ENCODE assay signal across 8 cellular contexts in the genomic region with DNA sequence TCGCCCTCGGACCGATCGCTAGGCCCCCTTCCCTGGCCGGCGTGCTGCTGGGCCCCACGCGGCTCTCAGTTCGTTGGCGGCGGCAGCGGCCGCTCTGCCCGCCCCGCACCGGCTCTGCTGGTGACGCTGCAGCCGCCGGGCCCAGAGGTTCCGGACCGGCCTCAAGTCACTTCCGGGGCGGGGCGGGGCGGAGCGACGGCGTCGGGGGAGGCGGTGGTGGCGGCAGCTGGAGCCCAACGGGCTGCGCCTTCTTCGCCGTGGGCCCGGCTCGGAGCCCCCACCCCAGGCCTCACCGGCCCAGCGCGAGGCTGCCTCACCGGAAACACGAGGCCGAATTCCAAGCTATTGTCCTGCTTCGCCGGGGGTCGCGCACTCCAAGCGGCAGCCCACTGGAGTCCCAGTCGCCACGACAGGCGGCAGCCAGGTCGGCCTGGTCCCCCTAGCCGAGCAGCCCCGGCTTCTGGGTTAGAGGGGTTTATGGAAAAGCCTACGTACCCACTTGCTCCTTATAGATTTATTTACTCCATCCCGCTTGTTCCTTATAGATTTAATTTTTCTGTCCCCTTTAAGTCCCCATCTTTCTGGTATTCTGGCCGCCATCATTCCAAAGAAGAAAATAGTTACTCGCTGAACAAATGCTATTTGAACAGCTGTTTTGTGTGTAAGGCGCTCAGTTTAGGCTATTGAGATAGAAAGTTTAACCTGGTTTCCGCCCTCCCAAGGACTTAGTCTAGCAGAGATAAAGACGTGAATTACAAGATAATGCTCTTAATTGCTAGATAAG. TPM values are rescaled to one million over a fixed set of nuclear protein-coding genes. Genes with fewer than 3 reads are reported as not detected.
DNase-seq lines count a peak whose midpoint lies in the region; ATAC-seq and TF ChIP-seq lines count a peak whose summit lies in the region.

A gene with protein sequence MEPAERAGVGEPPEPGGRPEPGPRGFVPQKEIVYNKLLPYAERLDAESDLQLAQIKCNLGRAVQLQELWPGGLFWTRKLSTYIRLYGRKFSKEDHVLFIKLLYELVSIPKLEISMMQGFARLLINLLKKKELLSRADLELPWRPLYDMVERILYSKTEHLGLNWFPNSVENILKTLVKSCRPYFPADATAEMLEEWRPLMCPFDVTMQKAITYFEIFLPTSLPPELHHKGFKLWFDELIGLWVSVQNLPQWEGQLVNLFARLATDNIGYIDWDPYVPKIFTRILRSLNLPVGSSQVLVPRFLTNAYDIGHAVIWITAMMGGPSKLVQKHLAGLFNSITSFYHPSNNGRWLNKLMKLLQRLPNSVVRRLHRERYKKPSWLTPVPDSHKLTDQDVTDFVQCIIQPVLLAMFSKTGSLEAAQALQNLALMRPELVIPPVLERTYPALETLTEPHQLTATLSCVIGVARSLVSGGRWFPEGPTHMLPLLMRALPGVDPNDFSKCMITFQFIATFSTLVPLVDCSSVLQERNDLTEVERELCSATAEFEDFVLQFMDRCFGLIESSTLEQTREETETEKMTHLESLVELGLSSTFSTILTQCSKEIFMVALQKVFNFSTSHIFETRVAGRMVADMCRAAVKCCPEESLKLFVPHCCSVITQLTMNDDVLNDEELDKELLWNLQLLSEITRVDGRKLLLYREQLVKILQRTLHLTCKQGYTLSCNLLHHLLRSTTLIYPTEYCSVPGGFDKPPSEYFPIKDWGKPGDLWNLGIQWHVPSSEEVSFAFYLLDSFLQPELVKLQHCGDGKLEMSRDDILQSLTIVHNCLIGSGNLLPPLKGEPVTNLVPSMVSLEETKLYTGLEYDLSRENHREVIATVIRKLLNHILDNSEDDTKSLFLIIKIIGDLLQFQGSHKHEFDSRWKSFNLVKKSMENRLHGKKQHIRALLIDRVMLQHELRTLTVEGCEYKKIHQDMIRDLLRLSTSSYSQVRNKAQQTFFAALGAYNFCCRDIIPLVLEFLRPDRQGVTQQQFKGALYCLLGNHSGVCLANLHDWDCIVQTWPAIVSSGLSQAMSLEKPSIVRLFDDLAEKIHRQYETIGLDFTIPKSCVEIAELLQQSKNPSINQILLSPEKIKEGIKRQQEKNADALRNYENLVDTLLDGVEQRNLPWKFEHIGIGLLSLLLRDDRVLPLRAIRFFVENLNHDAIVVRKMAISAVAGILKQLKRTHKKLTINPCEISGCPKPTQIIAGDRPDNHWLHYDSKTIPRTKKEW (N-terminal part only) (minus strand): TSS at position 96 of the 784 bp plus-strand sequence. CDS start 209 bp downstream, outside the sequence.

- H3K36me3 Mint-ChIP-seq in activated naive CD4-positive, alpha-beta T cell treated with anti-CD3 and anti-CD28 coated beads, Interleukin-2, amount 50 U/mL, for 72 hours, result peaks cover 0 to 22% of the 10 kb centered on the region in 2 donors

- TF ChIP-seq CTCF in GM10248 (IDR thresholded peaks at IDR 0.05; ENCODE audit: control extremely low read depth, extremely low read depth, low read depth, missing control alignments), result no peak
- no peak for TF ChIP-seq CTCF in omental fat pad (IDR thresholded peaks at IDR 0.05)
- no peak for TF ChIP-seq CTCF in suprapubic skin (IDR thresholded peaks at IDR 0.05)

- peaks cover 20% of the 10 kb centered on the region for H3K36me3 ChIP-seq in suprapubic skin

- H3K9me3 ChIP-seq in suprapubic skin, result no peaks in the 10 kb centered on the region

- POLR2A ChIA-PET in GM10248 (lab: Yijun Ruan, JAX), result interaction anchor here (1.8 kb wide), 1 partner anchor 9 kb away, joined by 5 read pairs; no protein-coding TSS in a partner anchor

- no peaks in the 10 kb centered on the region for H3K27me3 ChIP-seq in suprapubic skin

- ATAC-seq in HG02571 (IDR thresholded peaks at IDR 0.05; ENCODE audit: unreplicated experiment) (peak; percentile 88), omental fat pad (ENCODE audit: low FRiP score) (peak; percentile 95)
- ATAC-seq in activated naive CD4-positive, alpha-beta T cell treated with anti-CD3 and anti-CD28 coated beads, Interleukin-2, amount 50 U/mL, for 72 hours, result peak; percentile 92 to 94

- peak; percentile 79 to 94 for TF ChIP-seq POLR2A in suprapubic skin (IDR thresholded peaks at IDR 0.05)

- H3K4me3 ChIP-seq in suprapubic skin, result peak within 1 kb of the TSS; percentile 99

- CTCF ChIA-PET in GM10248 (lab: Yijun Ruan, JAX), result interaction anchor here (1.1 to 2.4 kb wide), 3 partner anchors 7 to 29 kb away, joined by 3 to 5 read pairs (median 3); no protein-coding TSS in a partner anchor

- peak within 1 kb of the TSS; percentile 99 for H3K27ac ChIP-seq in suprapubic skin

- peak within 1 kb of the TSS; percentile 88 to 95 for H3K27ac Mint-ChIP-seq in activated naive CD4-positive, alpha-beta T cell treated with anti-CD3 and anti-CD28 coated beads, Interleukin-2, amount 50 U/mL, for 72 hours

- WGBS in suprapubic skin, result 2% methylated on average over 26 of the region's 61 CpGs

- DNase-seq in GM10248 (ENCODE audit: extremely low spot score) (peak; percentile 95), NCI-H1048 (lab: John Stamatoyannopoulos, UW) (peak; percentile 74), SKM-1 treated with dmso at 0.1 percent for 144 hours (lab: John Stamatoyannopoulos, UW; ENCODE audit: unreplicated experiment) (peak; percentile 53), glomerular visceral epithelial cell (ENCODE audit: extremely low spot score) (peak; percentile 89), omental fat pad (ENCODE audit: low spot score) (peak; percentile 88), suprapubic skin (ENCODE audit: low spot score in 2 of 2) (peak; percentile 97 to 98)
- peak; percentile 90 to 93 for DNase-seq in activated naive CD4-positive, alpha-beta T cell treated with anti-CD3 and anti-CD28 coated beads, Interleukin-2, amount 50 U/mL, for 72 hours (ENCODE audit: low spot score in 2 of 2)

- no peak for TF ChIP-seq EP300 in suprapubic skin (IDR thresholded peaks at IDR 0.05)

- H3K9me3 Mint-ChIP-seq in activated naive CD4-positive, alpha-beta T cell treated with anti-CD3 and anti-CD28 coated beads, Interleukin-2, amount 50 U/mL, for 72 hours, result no peaks in the 10 kb centered on the region

- H3K4me1 ChIP-seq in suprapubic skin, result peaks cover 32% of the 10 kb centered on the region

RNA-seq across cellular contexts. Expression of the gene that starts here (rescaled TPM):
- total RNA-seq in activated naive CD4-positive, alpha-beta T cell treated with anti-CD3 and anti-CD28 coated beads, Interleukin-2, amount 50 U/mL, for 72 hours, result 10 to 100 TPM; 28.1 to 63.0 TPM
- total RNA-seq in omental fat pad (10 to 100 TPM; 35.8 to 97.9 (median 45.5) TPM), suprapubic skin (10 to 100 TPM; 39.1 to 66.1 (median 48.5) TPM)

Comparison
In these comparisons a context has a peak if more than half of its experiments do, and no peak if none do; other contexts are left out.
1. Peak in every context shown above with its lines: DNase-seq, ATAC-seq, H3K4me3 ChIP-seq and H3K27ac ChIP-seq.